8 cellular contexts compared by ENCODE assay signal in genomic region chr9:2157277-2158105, GRCh38.
DNase-seq lines count a peak whose midpoint lies in the region; ATAC-seq and TF ChIP-seq lines count a peak whose summit lies in the region.

No MANE protein-coding gene starts in this region.

- H3K27ac ChIP-seq in OCI-LY3 (ENCODE audit: low read length) (peak overlapping the region; percentile 62), uterus (peak overlapping the region; percentile 74 to 75)

- no peaks in the 10 kb centered on the region for H3K9me3 ChIP-seq in OCI-LY3 (ENCODE audit: insufficient read depth, low read length)
- no peaks in the 10 kb centered on the region for H3K9me3 ChIP-seq in uterus

- TF ChIP-seq CTCF in OCI-LY3 (IDR thresholded peaks at IDR 0.05; ENCODE audit: low read depth, low read length) (no peak), uterus (IDR thresholded peaks at IDR 0.05) (no peak)

- H3K4me1 ChIP-seq in OCI-LY3 (ENCODE audit: low read length), result peaks cover 35% of the 10 kb centered on the region
- peaks cover 0 to 3% of the 10 kb centered on the region in 2 donors for H3K4me1 ChIP-seq in uterus

- peaks cover 8% of the 10 kb centered on the region for H3K36me3 Mint-ChIP-seq in activated naive CD4-positive, alpha-beta T cell treated with anti-CD3 and anti-CD28 coated beads for 36 hours (ENCODE audit: low read depth)

- H3K79me2 ChIP-seq in OCI-LY3 (ENCODE audit: low read length), result peaks cover 90% of the 10 kb centered on the region

- peak overlapping the region; percentile 94 for H3K27ac Mint-ChIP-seq in activated naive CD4-positive, alpha-beta T cell treated with anti-CD3 and anti-CD28 coated beads for 36 hours

- H3K4me1 Mint-ChIP-seq in activated naive CD4-positive, alpha-beta T cell treated with anti-CD3 and anti-CD28 coated beads for 36 hours (ENCODE audit: low read depth), result peaks cover 60% of the 10 kb centered on the region

- 0 out of 2 replicates have a peak overlapping the region, but pooled peaks have one; percentile 27 for H2AFZ ChIP-seq in OCI-LY3 (ENCODE audit: low read depth, low read length)

- H3K4me2 ChIP-seq in OCI-LY3 (ENCODE audit: low read length), result peak overlapping the region; percentile 88

- DNase-seq in NCI-H1417 (lab: John Stamatoyannopoulos, UW) (peak; percentile 45 to 79 (median 65)), NCI-H1417 treated with DMSO at 0.1 percent for 48 hours (lab: John Stamatoyannopoulos, UW) (no peak), glomerular visceral epithelial cell (ENCODE audit: extremely low spot score) (peak; percentile 50), pons (ENCODE audit: low spot score) (peak; percentile 79), uterus (peak in 1 of 2 donors; percentile 34)
- peak; percentile 76 for DNase-seq in activated naive CD4-positive, alpha-beta T cell treated with anti-CD3 and anti-CD28 coated beads for 36 hours

- H3K9me3 Mint-ChIP-seq in activated naive CD4-positive, alpha-beta T cell treated with anti-CD3 and anti-CD28 coated beads for 36 hours, result no peaks in the 10 kb centered on the region

- H3K4me3 Mint-ChIP-seq in activated naive CD4-positive, alpha-beta T cell treated with anti-CD3 and anti-CD28 coated beads for 36 hours, result peak overlapping the region; percentile 80

- H3K36me3 ChIP-seq in OCI-LY3 (replicated peaks; ENCODE audit: low read depth, low read length) (peaks cover 28% of the 10 kb centered on the region), uterus (no peaks in the 10 kb centered on the region)

- peaks cover 15% of the 10 kb centered on the region for H4K20me1 ChIP-seq in OCI-LY3 (ENCODE audit: insufficient read depth, low read length)

- peak; percentile 44 for ATAC-seq in HG03045 (IDR thresholded peaks at IDR 0.05; ENCODE audit: unreplicated experiment)

- intact Hi-C loops in activated naive CD4-positive, alpha-beta T cell treated with anti-CD3 and anti-CD28 coated beads for 36 hours (cut with micrococcal nuclease), result loop anchor here (1.0 to 10.0 kb wide), 9 partner anchors 31 to 1370 kb away; partner anchors contain the start of genes PUM3, RFX3, SMARCA2 and VLDLR
- intact Hi-C loops in uterus (cut with DNase I; ENCODE audit: low total_unique reads), result no loop called here

- no peak for TF ChIP-seq POLR2A in uterus (IDR thresholded peaks at IDR 0.05)

- H3K9ac ChIP-seq in OCI-LY3 (ENCODE audit: low read length), result peak overlapping the region; percentile 62

- CTCF ChIA-PET in activated naive CD4-positive, alpha-beta T cell treated with anti-CD3 and anti-CD28 coated beads for 36 hours (lab: Charles Lee), result interaction anchor here (0.6 kb wide), 1 partner anchor 24 kb away, joined by 3 read pairs; no protein-coding TSS in a partner anchor

- H3K4me3 ChIP-seq in OCI-LY3 (ENCODE audit: low read length) (peak overlapping the region; percentile 79), uterus (peak overlapping the region; percentile 32 to 45)

- H3K27me3 Mint-ChIP-seq in activated naive CD4-positive, alpha-beta T cell treated with anti-CD3 and anti-CD28 coated beads for 36 hours (ENCODE audit: low read depth), result no peaks in the 10 kb centered on the region

- H3K27me3 ChIP-seq in OCI-LY3 (ENCODE audit: low read depth, low read length) (no peaks in the 10 kb centered on the region), uterus (no peaks in the 10 kb centered on the region)
